28 cellular contexts compared by ENCODE assay signal in genomic region chr6:55839080-55839479, GRCh38. TPM values are rescaled to one million over a fixed set of nuclear protein-coding genes. Genes with fewer than 3 reads are reported as not detected.
"Had no signal": no experiment of that assay in that cellular context is flagged by ENCODE, and none has a peak within 500 bp of the region (broad histone marks: within the 10 kb centered on the region; RNA-seq: fewer than 3 reads in every experiment).

No MANE protein-coding gene starts in this region.

- ATAC-seq: K562, T-cell had no signal

- H3K4me3 ChIP-seq: K562 had no signal

- H3K9ac ChIP-seq: KMS-11, SK-N-SH had no signal

- FAIRE-seq: HTR-8/SVneo, K562 had no signal

- DNase-seq: Kasumi-1, MV-4-11, NCI-H1048, NCI-H1105 treated with DMSO at 0.1 percent for 48 hours, NCI-H1417 treated with DMSO at 0.1 percent for 48 hours, NCI-H146, NCI-H1694 treated with DMSO at 0.1 percent for 48 hours, NCI-H1930, NCI-H2081, NCI-H2107, NCI-H2227 treated with DMSO at 0.1 percent for 48 hours, NCI-H446, NCI-H510A, NCI-H524 treated with DMSO at 0.1 percent for 48 hours, NCI-H69, NCI-H774, SHP77, SK-N-SH, SW 1271, T-cell had no signal

- H3K9me3 ChIP-seq: SK-N-SH had no signal

- H3K27ac ChIP-seq: HL-60, KMS-11, RWPE1 had no signal

RNA-seq across cellular contexts. Expression of gene BMP5, which starts 36.3 kb away (rescaled TPM):
- total RNA-seq: K562, M059J, SK-MEL-5, T-cell had no signal
- polyA plus RNA-seq: IgD-negative memory B cell, K562 had no signal
